In genomic region chr11:77589521-77590193, GRCh38 we compare ENCODE assay signal across 1 cellular context.
TF ChIP-seq lines count a peak whose summit lies in the region.

Gene AQP11, plus strand, starts transcription at chr11:77589953. Its CDS starts 40 bp downstream, at chr11:77589993.

TF ChIP-seq in GM12878, 131 proteins besides CTCF, POLR2A, EP300 and RAD21 (continued from another document and continues in another):
- TF ChIP-seq ZBTB33 (IDR thresholded peaks at IDR 0.05) (no peak), MYB (IDR thresholded peaks at IDR 0.05; ENCODE audit: borderline replicate concordance, low read depth, low read length) (no peak), HDAC6 (IDR thresholded peaks at IDR 0.05; ENCODE audit: unreplicated experiment) (peak; percentile 75), CBX3 (IDR thresholded peaks at IDR 0.05; ENCODE audit: borderline replicate concordance, low read depth) (no peak), MAX (IDR thresholded peaks at IDR 0.05; ENCODE audit: low read depth, low read length) (no peak), EED (IDR thresholded peaks at IDR 0.05; ENCODE audit: low read depth) (0 out of 2 replicates have a peak, but pooled peaks have one; percentile 11), SP1 (IDR thresholded peaks at IDR 0.05; ENCODE audit: low read depth, low read length) (no peak), CREB1 (IDR thresholded peaks at IDR 0.05; ENCODE audit: low read depth) (no peak), CBX5 (IDR thresholded peaks at IDR 0.05; ENCODE audit: low read depth) (0 out of 2 replicates have a peak, but pooled peaks have one; percentile 25), MTA2 (IDR thresholded peaks at IDR 0.05; ENCODE audit: low read depth) (no peak), GABPA (IDR thresholded peaks at IDR 0.05; ENCODE audit: low read depth) (no peak), HSF1 (IDR thresholded peaks at IDR 0.05; ENCODE audit: low read depth, low read length) (no peak), ATF3 (IDR thresholded peaks at IDR 0.05; ENCODE audit: borderline replicate concordance, extremely low read depth, low read depth, low read length) (no peak), HDGF (IDR thresholded peaks at IDR 0.05) (0 out of 2 replicates have a peak, but pooled peaks have one; percentile 69), CHD2 (IDR thresholded peaks at IDR 0.05; ENCODE audit: borderline replicate concordance, low read depth, low read length) (0 out of 2 replicates have a peak, but pooled peaks have one; percentile 6), JUNB (IDR thresholded peaks at IDR 0.05) (no peak), HCFC1 (IDR thresholded peaks at IDR 0.05; ENCODE audit: low read length) (no peak), BCL11A (IDR thresholded peaks at IDR 0.05; ENCODE audit: low read depth, low read length) (no peak), YY1 (IDR thresholded peaks at IDR 0.05; ENCODE audit: low read depth, low read length) (no peak), SMARCA5 (IDR thresholded peaks at IDR 0.05) (no peak), POLR2AphosphoS5 (IDR thresholded peaks at IDR 0.05; ENCODE audit: low read length) (peak; percentile 34; the same call in 1 of the 2 replicates), RELB (IDR thresholded peaks at IDR 0.05; ENCODE audit: low read depth) (no peak), NR2F1 (conservative IDR thresholded peaks at IDR 0.05) (peak; percentile 44; the same call in 1 of the 2 replicates), DPF2 (IDR thresholded peaks at IDR 0.05) (peak; percentile 43; the same call in 1 of the 2 replicates), IRF3 (IDR thresholded peaks at IDR 0.05) (no peak), ZSCAN29 (IDR thresholded peaks at IDR 0.05) (no peak), PKNOX1 (IDR thresholded peaks at IDR 0.05) (no peak), RCOR1 (conservative IDR thresholded peaks at IDR 0.05; ENCODE audit: low read depth, low read length) (no peak), ESRRA (IDR thresholded peaks at IDR 0.05; ENCODE audit: low read length) (no peak), STAT3 (IDR thresholded peaks at IDR 0.05; ENCODE audit: low read depth, low read length) (no peak), PAX8 (IDR thresholded peaks at IDR 0.05) (no peak), SREBF1 (IDR thresholded peaks at IDR 0.05; ENCODE audit: low read length) (no peak), NFYA (IDR thresholded peaks at IDR 0.05; ENCODE audit: borderline replicate concordance, low read depth, low read length) (no peak), STAT1 (conservative IDR thresholded peaks at IDR 0.05) (no peak), LARP7 (IDR thresholded peaks at IDR 0.05) (0 out of 2 replicates have a peak, but pooled peaks have one; percentile 47), YBX1 (IDR thresholded peaks at IDR 0.05) (no peak), TAF1 (IDR thresholded peaks at IDR 0.05; ENCODE audit: borderline replicate concordance, low read depth, low read length) (no peak), BHLHE40 (IDR thresholded peaks at IDR 0.05; ENCODE audit: borderline replicate concordance in 1 of 2, low read depth in 2 of 2, low read length in 1 of 2) (peak in 1 of 2 experiments; percentile 66; a peak in 2 of 4 replicates), SIN3A (IDR thresholded peaks at IDR 0.05; ENCODE audit: low read depth, low read length) (no peak), MTA3 (IDR thresholded peaks at IDR 0.05; ENCODE audit: borderline replicate concordance, low read length) (no peak), RUNX3 (IDR thresholded peaks at IDR 0.05; ENCODE audit: low read length) (no peak; the same call in 1 of the 2 replicates), EGR1 (IDR thresholded peaks at IDR 0.05; ENCODE audit: borderline replicate concordance in 1 of 2, low read depth in 2 of 2, low read length in 2 of 2) (0 out of 3 replicates have a peak, but pooled peaks of 1 of the 2 experiments have one; percentile 4), BACH1 (IDR thresholded peaks at IDR 0.05; ENCODE audit: borderline replicate concordance) (peak; percentile 44; the same call in 1 of the 2 replicates), USF2 (IDR thresholded peaks at IDR 0.05; ENCODE audit: borderline replicate concordance, low read depth, low read length) (no peak), NBN (IDR thresholded peaks at IDR 0.05) (no peak), ZNF687 (IDR thresholded peaks at IDR 0.05) (peak; percentile 4), BCL3 (IDR thresholded peaks at IDR 0.05; ENCODE audit: borderline replicate concordance, insufficient read depth, low read depth, low read length, poor library complexity, severe bottlenecking) (no peak), EZH2 (IDR thresholded peaks at IDR 0.05; ENCODE audit: borderline replicate concordance, control insufficient read depth, low read depth, low read length) (no peak), ZBED1 (IDR thresholded peaks at IDR 0.05; ENCODE audit: borderline replicate concordance) (no peak), KLF5 (IDR thresholded peaks at IDR 0.05; ENCODE audit: partially characterized antibody) (peak; percentile 44), IKZF1 (conservative IDR thresholded peaks at IDR 0.05) (peak; percentile 57), BRCA1 (IDR thresholded peaks at IDR 0.05; ENCODE audit: low read depth, low read length) (no peak), CHD1 (IDR thresholded peaks at IDR 0.05; ENCODE audit: low read depth, low read length) (no peak), ZNF217 (IDR thresholded peaks at IDR 0.05) (no peak), RAD51 (IDR thresholded peaks at IDR 0.05) (no peak), USF1 (IDR thresholded peaks at IDR 0.05; ENCODE audit: borderline replicate concordance, extremely low read length, insufficient read depth, low read depth, low read length) (no peak), NRF1 (conservative IDR thresholded peaks at IDR 0.05; ENCODE audit: low read depth, low read length) (peak; percentile 57)
